8 cellular contexts compared by ENCODE assay signal in the genomic region with DNA sequence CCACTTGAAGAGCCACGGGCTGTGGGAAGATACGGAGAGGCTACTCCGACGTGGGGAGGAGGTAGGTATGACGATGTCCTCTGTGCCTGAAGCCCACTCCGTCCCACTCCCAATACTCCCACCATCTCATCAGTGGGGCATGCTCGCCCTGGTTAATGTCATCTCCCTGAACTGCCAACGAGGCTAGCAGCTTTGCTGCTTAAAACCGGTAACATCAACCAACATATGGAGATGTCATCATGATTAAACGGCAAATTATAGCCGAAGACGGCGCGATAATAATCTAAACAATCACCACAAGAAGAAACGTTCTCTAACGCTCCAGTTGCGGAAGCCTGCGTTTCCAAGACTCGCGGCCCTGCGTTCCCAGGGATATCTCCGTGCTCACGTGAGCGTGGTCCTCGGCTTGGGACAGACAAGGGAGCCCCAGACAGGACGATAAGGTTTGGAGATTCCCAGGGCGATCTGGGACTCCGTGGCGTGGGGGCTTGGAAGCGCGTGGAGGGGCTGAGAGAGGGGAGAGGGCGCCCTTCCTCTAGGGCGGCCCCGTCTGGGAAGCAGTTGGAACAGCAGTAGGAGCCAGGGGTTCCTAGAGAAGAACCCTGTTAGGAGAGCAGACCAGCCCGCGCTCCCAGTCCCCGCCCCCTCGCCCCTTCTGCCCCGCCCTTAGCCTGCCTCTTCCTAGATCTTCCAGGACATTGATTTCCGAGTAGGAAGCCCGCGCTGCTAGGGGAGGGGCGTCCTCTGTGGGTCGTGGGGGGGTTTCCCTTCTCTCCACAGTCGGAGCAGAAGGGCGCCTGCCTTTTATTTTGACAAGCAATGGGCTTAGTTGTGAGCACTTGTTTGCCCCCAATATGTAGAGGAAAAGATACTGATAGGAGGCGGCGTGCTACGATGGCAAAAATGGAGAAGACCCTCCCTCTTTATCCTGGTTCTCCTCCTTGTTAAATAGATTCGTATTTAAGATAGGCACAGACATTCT. TPM values are rescaled to one million over a fixed set of nuclear protein-coding genes. Genes with fewer than 3 reads are reported as not detected.
DNase-seq lines count a peak whose midpoint lies in the region; ATAC-seq and TF ChIP-seq lines count a peak whose summit lies in the region.

No MANE protein-coding gene starts in this region.

- peaks cover 17% of the 10 kb centered on the region for H3K4me1 ChIP-seq in OCI-LY1 (ENCODE audit: insufficient read depth, low read length, severe bottlenecking)

- H3K79me2 ChIP-seq in OCI-LY1 (ENCODE audit: insufficient read depth, low read length), result no peaks in the 10 kb centered on the region

- no peak for TF ChIP-seq CTCF in OCI-LY1 (IDR thresholded peaks at IDR 0.05; ENCODE audit: low read length)

- peak overlapping the region; percentile 77; the same call in 1 of the 2 replicates for H3K9ac ChIP-seq in OCI-LY1 (ENCODE audit: low read length)

- no peaks in the 10 kb centered on the region for H3K27me3 ChIP-seq in OCI-LY1 (ENCODE audit: insufficient read depth, low read length)

- peak overlapping the region; percentile 85; the same call in 1 of the 2 replicates for H2AFZ ChIP-seq in OCI-LY1 (ENCODE audit: low read length)

- no peaks in the 10 kb centered on the region for H3F3A ChIP-seq in OCI-LY1 (ENCODE audit: insufficient read depth, low read length)

- no peak overlapping the region for H3K27ac ChIP-seq in OCI-LY1 (ENCODE audit: low read depth, low read length, poor library complexity, severe bottlenecking)

- H3K9me3 ChIP-seq in OCI-LY1 (ENCODE audit: low read length), result no peaks in the 10 kb centered on the region

- H3K9me2 ChIP-seq in OCI-LY1 (ENCODE audit: low read depth, low read length), result no peaks in the 10 kb centered on the region

- H4K20me1 ChIP-seq in OCI-LY1 (ENCODE audit: insufficient read depth, low read length), result no peaks in the 10 kb centered on the region

- ATAC-seq in left lobe of liver (peak; percentile 76), HG03571 (IDR thresholded peaks at IDR 0.05; ENCODE audit: unreplicated experiment) (no peak), GM19023 (IDR thresholded peaks at IDR 0.05; ENCODE audit: unreplicated experiment) (no peak)

- H3K4me3 ChIP-seq in OCI-LY1 (ENCODE audit: low read depth, low read length, poor library complexity, severe bottlenecking), result peak overlapping the region; percentile 64

- DNase-seq in activated T-cell treated with anti-CD3 and anti-CD28 coated beads, Interleukin-2, amount 50 U/mL, for 1 hour, result peak; percentile 30
- no peak for DNase-seq in activated T-cell treated with anti-CD3 and anti-CD28 coated beads for 4 hours
- DNase-seq in cerebellum (ENCODE audit: low spot score), result peak; percentile 92
- no peak for DNase-seq in left lobe of liver (ENCODE audit: low spot score)
- DNase-seq in stromal cell of bone marrow (ENCODE audit: low read depth), result peak; percentile 79

- peak overlapping the region; percentile 82 for H3K4me2 ChIP-seq in OCI-LY1 (ENCODE audit: low read length)

- 0 out of 2 replicates have a peak, but pooled peaks cover 6% of the 10 kb centered on the region for H3K36me3 ChIP-seq in OCI-LY1 (ENCODE audit: insufficient read depth, low read length)

RNA-seq across cellular contexts. Expression of a gene that starts 10.7 kb away (rescaled TPM):
- total RNA-seq in cerebellum (55.1 TPM), left lobe of liver (1.8 TPM)

Comparison
In these comparisons a context has a peak if more than half of its experiments do, and no peak if none do; other contexts are left out.
1. DNase-seq: peak in activated T-cell treated with anti-CD3 and anti-CD28 coated beads, Interleukin-2, amount 50 U/mL, for 1 hour (single experiment), cerebellum (single experiment) and stromal cell of bone marrow (single experiment); none in activated T-cell treated with anti-CD3 and anti-CD28 coated beads for 4 hours (single experiment) and left lobe of liver (single experiment).
2. RNA of a gene that starts 10.7 kb away (total RNA-seq): 55.1 TPM in cerebellum (single experiment); 1.8 TPM in left lobe of liver (single experiment); every median in the first group is over 10 times any median in the second.